Comparison of ENCODE assay signal across 15 cellular contexts in genomic region chr20:16349518-16350295, GRCh38.
A peak's percentile ranks its signal among the peaks of the same experiment; 100 is the strongest.
DNase-seq lines count a peak whose midpoint lies in the region; ATAC-seq, FAIRE-seq and TF ChIP-seq lines count a peak whose summit lies in the region.
"Had no signal": no experiment of that assay in that cellular context is flagged by ENCODE, and none has a peak within 500 bp of the region (broad histone marks: within the 10 kb centered on the region; RNA-seq: fewer than 3 reads in every experiment).

No MANE protein-coding gene starts in this region.

- TF ChIP-seq CTCF in astrocyte (IDR thresholded peaks at IDR 0.05; ENCODE audit: insufficient read depth, low read depth, low read length) (no peak), kidney epithelial cell (IDR thresholded peaks at IDR 0.05; ENCODE audit: insufficient read depth, low read length, poor library complexity, severe bottlenecking) (no peak), type B pancreatic cell (conservative IDR thresholded peaks at IDR 0.05) (no peak), mucosa of descending colon (IDR thresholded peaks at IDR 0.05) (no peak)

- no peak for DNase-seq in activated naive CD4-positive, alpha-beta T cell treated with anti-CD3 and anti-CD28 coated beads, Interleukin-2, amount 10 ng/mL, durations not matched to agents 7 days and 5 days
- DNase-seq in activated naive CD4-positive, alpha-beta T cell treated with anti-CD3 and anti-CD28 coated beads, Interleukin-2, amount 50 U/mL, for 16 hours: no peak
- DNase-seq in astrocyte (ENCODE audit: low read depth) (peak; percentile 6), kidney epithelial cell (ENCODE audit: low read depth) (peak; percentile 49), type B pancreatic cell (ENCODE audit: extremely low spot score, unreplicated experiment) (no peak), nucleus accumbens (lab: John Stamatoyannopoulos, UW) (no peak), mucosa of descending colon (no peak)
- DNase-seq: activated CD4-positive, alpha-beta T cell treated with anti-CD3 and anti-CD28 coated beads, Interleukin-2, amount 10 ng/mL, durations not matched to agents 7 days and 5 days; COR-L47; NCI-H1436; ovary; small intestine had no signal

- no peak overlapping the region for H2AFZ ChIP-seq in astrocyte (ENCODE audit: low read depth, low read length)

- H3K36me3 Mint-ChIP-seq in activated naive CD4-positive, alpha-beta T cell treated with anti-CD3 and anti-CD28 coated beads, Interleukin-2, amount 10 ng/mL, durations not matched to agents 7 days and 5 days: no peaks in the 10 kb centered on the region
- H3K36me3 Mint-ChIP-seq in astrocyte (ENCODE audit: low read depth, unreplicated experiment): no peaks in the 10 kb centered on the region
- H3K36me3 Mint-ChIP-seq in type B pancreatic cell: no peaks in the 10 kb centered on the region

- no peaks in the 10 kb centered on the region for H3K4me1 Mint-ChIP-seq in activated naive CD4-positive, alpha-beta T cell treated with anti-CD3 and anti-CD28 coated beads, Interleukin-2, amount 10 ng/mL, durations not matched to agents 7 days and 5 days
- H3K4me1 Mint-ChIP-seq in astrocyte (ENCODE audit: low read depth, unreplicated experiment) (no peaks in the 10 kb centered on the region), type B pancreatic cell (ENCODE audit: unreplicated experiment) (peaks cover 11% of the 10 kb centered on the region)
- H3K4me1 Mint-ChIP-seq: activated CD4-positive, alpha-beta T cell treated with anti-CD3 and anti-CD28 coated beads, Interleukin-2, amount 10 ng/mL, durations not matched to agents 7 days and 5 days had no signal

- CTCF ChIA-PET in activated naive CD4-positive, alpha-beta T cell treated with anti-CD3 and anti-CD28 coated beads, Interleukin-2, amount 10 ng/mL, durations not matched to agents 7 days and 5 days (lab: Charles Lee): no interaction called here

- no peak for ATAC-seq in HG03521 (IDR thresholded peaks at IDR 0.05; ENCODE audit: unreplicated experiment)
- no peak for ATAC-seq in mucosa of descending colon

- no peaks in the 10 kb centered on the region for H3K9me3 ChIP-seq in astrocyte (ENCODE audit: insufficient read depth, low read depth, low read length)
- no peaks in the 10 kb centered on the region for H3K9me3 ChIP-seq in mucosa of descending colon
- H3K9me3 ChIP-seq: ovary, tibial nerve had no signal

- no peak for FAIRE-seq in astrocyte (lab: Jason Lieb, UNC)
- FAIRE-seq: small intestine had no signal

- peak overlapping the region; percentile 51 for H3K27ac Mint-ChIP-seq in activated naive CD4-positive, alpha-beta T cell treated with anti-CD3 and anti-CD28 coated beads, Interleukin-2, amount 10 ng/mL, durations not matched to agents 7 days and 5 days
- H3K27ac Mint-ChIP-seq in astrocyte (ENCODE audit: unreplicated experiment): no peak overlapping the region
- peak overlapping the region; percentile 34 for H3K27ac Mint-ChIP-seq in type B pancreatic cell
- H3K27ac Mint-ChIP-seq: activated CD4-positive, alpha-beta T cell treated with anti-CD3 and anti-CD28 coated beads, Interleukin-2, amount 10 ng/mL, durations not matched to agents 7 days and 5 days had no signal

- H3K4me2 ChIP-seq in astrocyte (ENCODE audit: low read length): peak overlapping the region; percentile 19

- H3K36me3 ChIP-seq in astrocyte (ENCODE audit: insufficient read depth, low read length): no peaks in the 10 kb centered on the region
- no peaks in the 10 kb centered on the region for H3K36me3 ChIP-seq in kidney epithelial cell (ENCODE audit: control insufficient read depth, insufficient read depth, low read length)
- no peaks in the 10 kb centered on the region for H3K36me3 ChIP-seq in mucosa of descending colon (ENCODE audit: low read depth)
- H3K36me3 ChIP-seq: ovary had no signal

- H3K27me3 ChIP-seq in astrocyte (ENCODE audit: insufficient read depth, low read length): no peaks in the 10 kb centered on the region
- no peaks in the 10 kb centered on the region for H3K27me3 ChIP-seq in kidney epithelial cell (ENCODE audit: control insufficient read depth, insufficient read depth, low read length)
- H3K27me3 ChIP-seq: ovary, tibial nerve had no signal

- intact Hi-C loops in mucosa of descending colon (cut with DNase I, micrococcal nuclease): no loop called here

- no peaks in the 10 kb centered on the region for H3K27me3 Mint-ChIP-seq in activated naive CD4-positive, alpha-beta T cell treated with anti-CD3 and anti-CD28 coated beads, Interleukin-2, amount 10 ng/mL, durations not matched to agents 7 days and 5 days
- H3K27me3 Mint-ChIP-seq in astrocyte (ENCODE audit: low read depth, unreplicated experiment): no peaks in the 10 kb centered on the region
- H3K27me3 Mint-ChIP-seq in type B pancreatic cell: no peaks in the 10 kb centered on the region
- H3K27me3 Mint-ChIP-seq: activated CD4-positive, alpha-beta T cell treated with anti-CD3 and anti-CD28 coated beads, Interleukin-2, amount 10 ng/mL, durations not matched to agents 7 days and 5 days had no signal

- no peak overlapping the region for H3K9ac ChIP-seq in astrocyte (ENCODE audit: low read length)

- H3K9me3 Mint-ChIP-seq in activated naive CD4-positive, alpha-beta T cell treated with anti-CD3 and anti-CD28 coated beads, Interleukin-2, amount 10 ng/mL, durations not matched to agents 7 days and 5 days: no peaks in the 10 kb centered on the region
- peaks cover 2% of the 10 kb centered on the region for H3K9me3 Mint-ChIP-seq in astrocyte (ENCODE audit: unreplicated experiment)
- H3K9me3 Mint-ChIP-seq in type B pancreatic cell: no peaks in the 10 kb centered on the region
- H3K9me3 Mint-ChIP-seq: activated CD4-positive, alpha-beta T cell treated with anti-CD3 and anti-CD28 coated beads, Interleukin-2, amount 10 ng/mL, durations not matched to agents 7 days and 5 days had no signal

- H3K4me1 ChIP-seq in astrocyte (ENCODE audit: insufficient read depth, low read length): no peaks in the 10 kb centered on the region
- H3K4me1 ChIP-seq in mucosa of descending colon (ENCODE audit: low read depth): no peaks in the 10 kb centered on the region

- H3K4me3 ChIP-seq in astrocyte (ENCODE audit: insufficient read depth, low read depth, low read length) (no peak overlapping the region), kidney epithelial cell (ENCODE audit: low read depth, low read length) (no peak overlapping the region), mucosa of descending colon (no peak overlapping the region)
- H3K4me3 ChIP-seq: ovary, SK-N-MC, tibial nerve had no signal

- H3K79me2 ChIP-seq in astrocyte (ENCODE audit: insufficient read depth, low read length): no peaks in the 10 kb centered on the region

- H3K4me3 Mint-ChIP-seq in activated naive CD4-positive, alpha-beta T cell treated with anti-CD3 and anti-CD28 coated beads, Interleukin-2, amount 10 ng/mL, durations not matched to agents 7 days and 5 days: no peak overlapping the region
- H3K4me3 Mint-ChIP-seq in astrocyte (ENCODE audit: unreplicated experiment): no peak overlapping the region
- peak overlapping the region; percentile 10 for H3K4me3 Mint-ChIP-seq in type B pancreatic cell
- H3K4me3 Mint-ChIP-seq: activated CD4-positive, alpha-beta T cell treated with anti-CD3 and anti-CD28 coated beads, Interleukin-2, amount 10 ng/mL, durations not matched to agents 7 days and 5 days had no signal

- peak overlapping the region; percentile 42 for H3K27ac ChIP-seq in astrocyte (ENCODE audit: low read depth, low read length)
- H3K27ac ChIP-seq: ovary, SK-N-MC had no signal

- no peaks in the 10 kb centered on the region for H4K20me1 ChIP-seq in astrocyte (ENCODE audit: insufficient read depth, low read length)

Comparison
In these comparisons a context has a peak if more than half of its experiments do, and no peak if none do; other contexts are left out.
1. DNase-seq: peak in astrocyte (single experiment) and kidney epithelial cell (single experiment); none in activated naive CD4-positive, alpha-beta T cell treated with anti-CD3 and anti-CD28 coated beads, Interleukin-2, amount 10 ng/mL, durations not matched to agents 7 days and 5 days (single experiment), activated naive CD4-positive, alpha-beta T cell treated with anti-CD3 and anti-CD28 coated beads, Interleukin-2, amount 50 U/mL, for 16 hours (single experiment), type B pancreatic cell (single experiment), nucleus accumbens (0 of 56) and mucosa of descending colon (0 of 3).